1 cellular context compared by ENCODE assay signal in genomic region chr9:125747765-125748510, GRCh38.
A peak's percentile ranks its signal among the peaks of the same experiment; 100 is the strongest.
TF ChIP-seq lines count a peak whose summit lies in the region.

No MANE protein-coding gene starts in this region.

TF ChIP-seq in GM12878, 131 proteins besides CTCF, POLR2A, EP300 and RAD21 (continued from another document):
- TF ChIP-seq BACH1 (IDR thresholded peaks at IDR 0.05; ENCODE audit: borderline replicate concordance), result peak; percentile 57; the same call in 1 of the 2 replicates
- TF ChIP-seq ZNF24 (IDR thresholded peaks at IDR 0.05), result 0 out of 2 replicates have a peak, but pooled peaks have one; percentile 14
- peak; percentile 46; the same call in 1 of the 2 replicates for TF ChIP-seq DPF2 (IDR thresholded peaks at IDR 0.05)
- no peak for TF ChIP-seq SREBF1 (IDR thresholded peaks at IDR 0.05; ENCODE audit: low read length)
- peak; percentile 60; the same call in 1 of the 2 replicates for TF ChIP-seq NKRF (conservative IDR thresholded peaks at IDR 0.05)
- peak; percentile 76; the same call in 1 of the 2 replicates for TF ChIP-seq GATAD2B (conservative IDR thresholded peaks at IDR 0.05; ENCODE audit: low read depth)
- peak; percentile 55; the same call in 1 of the 2 replicates for TF ChIP-seq IKZF1 (conservative IDR thresholded peaks at IDR 0.05)
- no peak for TF ChIP-seq ZBTB11 (CRISPR knock-in tag; IDR thresholded peaks at IDR 0.05)
- TF ChIP-seq E2F8 (IDR thresholded peaks at IDR 0.05; ENCODE audit: low read depth, partially characterized antibody), result no peak
- TF ChIP-seq LARP7 (IDR thresholded peaks at IDR 0.05), result peak; percentile 55
- TF ChIP-seq SIX5 (IDR thresholded peaks at IDR 0.05; ENCODE audit: low read depth, low read length, severe bottlenecking), result no peak
- no peak for TF ChIP-seq PML (IDR thresholded peaks at IDR 0.05; ENCODE audit: low read length)
- peak; percentile 17; the same call in 1 of the 2 replicates for TF ChIP-seq CHD2 (IDR thresholded peaks at IDR 0.05; ENCODE audit: borderline replicate concordance, low read depth, low read length)
- TF ChIP-seq YY1 (IDR thresholded peaks at IDR 0.05; ENCODE audit: low read depth, low read length), result 0 out of 2 replicates have a peak, but pooled peaks have one; percentile 37
- TF ChIP-seq E2F4 (IDR thresholded peaks at IDR 0.05; ENCODE audit: low read depth, low read length), result peak; percentile 52; the same call in 1 of the 2 replicates
